2 cellular contexts compared by ENCODE assay signal in the genomic region with DNA sequence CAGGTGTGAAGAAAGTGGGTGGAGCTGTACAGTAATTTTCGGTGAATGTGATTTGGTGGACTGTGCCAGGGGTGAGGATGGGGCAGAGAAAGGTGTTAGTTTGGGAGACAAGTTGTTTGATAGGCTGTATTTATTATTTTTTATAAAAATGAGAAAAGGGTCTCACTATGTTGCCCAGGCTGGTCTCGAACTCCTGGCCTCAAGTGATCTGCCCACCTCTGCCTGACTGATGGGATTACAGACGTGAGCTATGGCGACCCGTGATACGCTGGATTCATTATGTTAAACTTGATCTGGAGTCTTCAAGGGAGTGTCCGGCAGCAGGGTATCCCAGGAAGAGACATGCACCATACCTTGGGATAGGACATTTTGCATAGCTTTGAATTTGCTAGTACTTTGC.
TF ChIP-seq lines count a peak whose summit lies in the region.

No MANE protein-coding gene starts in this region.

TF ChIP-seq in SK-N-SH, 30 proteins besides CTCF, POLR2A, EP300 and RAD21 (continued from another document):
- TF ChIP-seq YY1 (IDR thresholded peaks at IDR 0.05; ENCODE audit: low read depth): no peak
- TF ChIP-seq, protein P1, sequence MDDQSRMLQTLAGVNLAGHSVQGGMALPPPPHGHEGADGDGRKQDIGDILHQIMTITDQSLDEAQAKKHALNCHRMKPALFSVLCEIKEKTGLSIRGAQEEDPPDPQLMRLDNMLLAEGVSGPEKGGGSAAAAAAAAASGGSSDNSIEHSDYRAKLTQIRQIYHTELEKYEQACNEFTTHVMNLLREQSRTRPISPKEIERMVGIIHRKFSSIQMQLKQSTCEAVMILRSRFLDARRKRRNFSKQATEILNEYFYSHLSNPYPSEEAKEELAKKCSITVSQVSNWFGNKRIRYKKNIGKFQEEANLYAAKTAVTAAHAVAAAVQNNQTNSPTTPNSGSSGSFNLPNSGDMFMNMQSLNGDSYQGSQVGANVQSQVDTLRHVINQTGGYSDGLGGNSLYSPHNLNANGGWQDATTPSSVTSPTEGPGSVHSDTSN (IDR thresholded peaks at IDR 0.05): no peak
- TF ChIP-seq, protein P2, sequence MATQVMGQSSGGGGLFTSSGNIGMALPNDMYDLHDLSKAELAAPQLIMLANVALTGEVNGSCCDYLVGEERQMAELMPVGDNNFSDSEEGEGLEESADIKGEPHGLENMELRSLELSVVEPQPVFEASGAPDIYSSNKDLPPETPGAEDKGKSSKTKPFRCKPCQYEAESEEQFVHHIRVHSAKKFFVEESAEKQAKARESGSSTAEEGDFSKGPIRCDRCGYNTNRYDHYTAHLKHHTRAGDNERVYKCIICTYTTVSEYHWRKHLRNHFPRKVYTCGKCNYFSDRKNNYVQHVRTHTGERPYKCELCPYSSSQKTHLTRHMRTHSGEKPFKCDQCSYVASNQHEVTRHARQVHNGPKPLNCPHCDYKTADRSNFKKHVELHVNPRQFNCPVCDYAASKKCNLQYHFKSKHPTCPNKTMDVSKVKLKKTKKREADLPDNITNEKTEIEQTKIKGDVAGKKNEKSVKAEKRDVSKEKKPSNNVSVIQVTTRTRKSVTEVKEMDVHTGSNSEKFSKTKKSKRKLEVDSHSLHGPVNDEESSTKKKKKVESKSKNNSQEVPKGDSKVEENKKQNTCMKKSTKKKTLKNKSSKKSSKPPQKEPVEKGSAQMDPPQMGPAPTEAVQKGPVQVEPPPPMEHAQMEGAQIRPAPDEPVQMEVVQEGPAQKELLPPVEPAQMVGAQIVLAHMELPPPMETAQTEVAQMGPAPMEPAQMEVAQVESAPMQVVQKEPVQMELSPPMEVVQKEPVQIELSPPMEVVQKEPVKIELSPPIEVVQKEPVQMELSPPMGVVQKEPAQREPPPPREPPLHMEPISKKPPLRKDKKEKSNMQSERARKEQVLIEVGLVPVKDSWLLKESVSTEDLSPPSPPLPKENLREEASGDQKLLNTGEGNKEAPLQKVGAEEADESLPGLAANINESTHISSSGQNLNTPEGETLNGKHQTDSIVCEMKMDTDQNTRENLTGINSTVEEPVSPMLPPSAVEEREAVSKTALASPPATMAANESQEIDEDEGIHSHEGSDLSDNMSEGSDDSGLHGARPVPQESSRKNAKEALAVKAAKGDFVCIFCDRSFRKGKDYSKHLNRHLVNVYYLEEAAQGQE (IDR thresholded peaks at IDR 0.05; ENCODE audit: low read depth, low read length): no peak

TF ChIP-seq in SK-N-SH treated with all-trans-retinoic acid at 6 μM for 48 hours, 23 proteins besides CTCF, POLR2A, EP300 and RAD21 (continued from another document):
- TF ChIP-seq, protein P3, sequence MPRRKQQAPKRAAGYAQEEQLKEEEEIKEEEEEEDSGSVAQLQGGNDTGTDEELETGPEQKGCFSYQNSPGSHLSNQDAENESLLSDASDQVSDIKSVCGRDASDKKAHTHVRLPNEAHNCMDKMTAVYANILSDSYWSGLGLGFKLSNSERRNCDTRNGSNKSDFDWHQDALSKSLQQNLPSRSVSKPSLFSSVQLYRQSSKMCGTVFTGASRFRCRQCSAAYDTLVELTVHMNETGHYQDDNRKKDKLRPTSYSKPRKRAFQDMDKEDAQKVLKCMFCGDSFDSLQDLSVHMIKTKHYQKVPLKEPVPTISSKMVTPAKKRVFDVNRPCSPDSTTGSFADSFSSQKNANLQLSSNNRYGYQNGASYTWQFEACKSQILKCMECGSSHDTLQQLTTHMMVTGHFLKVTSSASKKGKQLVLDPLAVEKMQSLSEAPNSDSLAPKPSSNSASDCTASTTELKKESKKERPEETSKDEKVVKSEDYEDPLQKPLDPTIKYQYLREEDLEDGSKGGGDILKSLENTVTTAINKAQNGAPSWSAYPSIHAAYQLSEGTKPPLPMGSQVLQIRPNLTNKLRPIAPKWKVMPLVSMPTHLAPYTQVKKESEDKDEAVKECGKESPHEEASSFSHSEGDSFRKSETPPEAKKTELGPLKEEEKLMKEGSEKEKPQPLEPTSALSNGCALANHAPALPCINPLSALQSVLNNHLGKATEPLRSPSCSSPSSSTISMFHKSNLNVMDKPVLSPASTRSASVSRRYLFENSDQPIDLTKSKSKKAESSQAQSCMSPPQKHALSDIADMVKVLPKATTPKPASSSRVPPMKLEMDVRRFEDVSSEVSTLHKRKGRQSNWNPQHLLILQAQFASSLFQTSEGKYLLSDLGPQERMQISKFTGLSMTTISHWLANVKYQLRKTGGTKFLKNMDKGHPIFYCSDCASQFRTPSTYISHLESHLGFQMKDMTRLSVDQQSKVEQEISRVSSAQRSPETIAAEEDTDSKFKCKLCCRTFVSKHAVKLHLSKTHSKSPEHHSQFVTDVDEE (CRISPR knock-in tag; IDR thresholded peaks at IDR 0.05): no peak
- TF ChIP-seq CSDC2 (CRISPR knock-in tag; IDR thresholded peaks at IDR 0.05): no peak
- no peak for TF ChIP-seq RARB (CRISPR knock-in tag; IDR thresholded peaks at IDR 0.05)
- TF ChIP-seq ZNF8 (CRISPR knock-in tag; IDR thresholded peaks at IDR 0.05): no peak
- TF ChIP-seq ARNTL (CRISPR knock-in tag; IDR thresholded peaks at IDR 0.05; ENCODE audit: borderline replicate concordance, low read depth): no peak
- TF ChIP-seq GLIS3 (CRISPR knock-in tag; IDR thresholded peaks at IDR 0.05): no peak
- TF ChIP-seq, protein P4, sequence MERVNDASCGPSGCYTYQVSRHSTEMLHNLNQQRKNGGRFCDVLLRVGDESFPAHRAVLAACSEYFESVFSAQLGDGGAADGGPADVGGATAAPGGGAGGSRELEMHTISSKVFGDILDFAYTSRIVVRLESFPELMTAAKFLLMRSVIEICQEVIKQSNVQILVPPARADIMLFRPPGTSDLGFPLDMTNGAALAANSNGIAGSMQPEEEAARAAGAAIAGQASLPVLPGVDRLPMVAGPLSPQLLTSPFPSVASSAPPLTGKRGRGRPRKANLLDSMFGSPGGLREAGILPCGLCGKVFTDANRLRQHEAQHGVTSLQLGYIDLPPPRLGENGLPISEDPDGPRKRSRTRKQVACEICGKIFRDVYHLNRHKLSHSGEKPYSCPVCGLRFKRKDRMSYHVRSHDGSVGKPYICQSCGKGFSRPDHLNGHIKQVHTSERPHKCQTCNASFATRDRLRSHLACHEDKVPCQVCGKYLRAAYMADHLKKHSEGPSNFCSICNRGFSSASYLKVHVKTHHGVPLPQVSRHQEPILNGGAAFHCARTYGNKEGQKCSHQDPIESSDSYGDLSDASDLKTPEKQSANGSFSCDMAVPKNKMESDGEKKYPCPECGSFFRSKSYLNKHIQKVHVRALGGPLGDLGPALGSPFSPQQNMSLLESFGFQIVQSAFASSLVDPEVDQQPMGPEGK (CRISPR knock-in tag; IDR thresholded peaks at IDR 0.05; ENCODE audit: borderline replicate concordance): no peak
- TF ChIP-seq ZNF565 (CRISPR knock-in tag; conservative IDR thresholded peaks at IDR 0.05; ENCODE audit: low read depth): no peak
- TF ChIP-seq, protein P5, sequence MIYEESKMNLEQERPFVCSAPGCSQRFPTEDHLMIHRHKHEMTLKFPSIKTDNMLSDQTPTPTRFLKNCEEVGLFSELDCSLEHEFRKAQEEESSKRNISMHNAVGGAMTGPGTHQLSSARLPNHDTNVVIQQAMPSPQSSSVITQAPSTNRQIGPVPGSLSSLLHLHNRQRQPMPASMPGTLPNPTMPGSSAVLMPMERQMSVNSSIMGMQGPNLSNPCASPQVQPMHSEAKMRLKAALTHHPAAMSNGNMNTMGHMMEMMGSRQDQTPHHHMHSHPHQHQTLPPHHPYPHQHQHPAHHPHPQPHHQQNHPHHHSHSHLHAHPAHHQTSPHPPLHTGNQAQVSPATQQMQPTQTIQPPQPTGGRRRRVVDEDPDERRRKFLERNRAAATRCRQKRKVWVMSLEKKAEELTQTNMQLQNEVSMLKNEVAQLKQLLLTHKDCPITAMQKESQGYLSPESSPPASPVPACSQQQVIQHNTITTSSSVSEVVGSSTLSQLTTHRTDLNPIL (CRISPR knock-in tag; IDR thresholded peaks at IDR 0.05; ENCODE audit: low read depth): no peak
- TF ChIP-seq, protein P6, sequence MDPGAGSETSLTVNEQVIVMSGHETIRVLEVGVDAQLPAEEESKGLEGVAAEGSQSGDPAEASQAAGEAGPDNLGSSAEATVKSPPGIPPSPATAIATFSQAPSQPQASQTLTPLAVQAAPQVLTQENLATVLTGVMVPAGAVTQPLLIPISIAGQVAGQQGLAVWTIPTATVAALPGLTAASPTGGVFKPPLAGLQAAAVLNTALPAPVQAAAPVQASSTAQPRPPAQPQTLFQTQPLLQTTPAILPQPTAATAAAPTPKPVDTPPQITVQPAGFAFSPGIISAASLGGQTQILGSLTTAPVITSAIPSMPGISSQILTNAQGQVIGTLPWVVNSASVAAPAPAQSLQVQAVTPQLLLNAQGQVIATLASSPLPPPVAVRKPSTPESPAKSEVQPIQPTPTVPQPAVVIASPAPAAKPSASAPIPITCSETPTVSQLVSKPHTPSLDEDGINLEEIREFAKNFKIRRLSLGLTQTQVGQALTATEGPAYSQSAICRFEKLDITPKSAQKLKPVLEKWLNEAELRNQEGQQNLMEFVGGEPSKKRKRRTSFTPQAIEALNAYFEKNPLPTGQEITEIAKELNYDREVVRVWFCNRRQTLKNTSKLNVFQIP (CRISPR knock-in tag; IDR thresholded peaks at IDR 0.05; ENCODE audit: borderline replicate concordance, low read depth): no peak
TF ChIP-seq in SK-N-SH treated with all-trans-retinoic acid at 6 μM for 48 hours: peak in this region for 0.
